9 cellular contexts compared by ENCODE assay signal in genomic region chr12:66708704-66709443, GRCh38. TPM values are rescaled to one million over a fixed set of nuclear protein-coding genes. Genes with fewer than 3 reads are reported as not detected.
DNase-seq lines count a peak whose midpoint lies in the region; ATAC-seq and TF ChIP-seq lines count a peak whose summit lies in the region.
"Had no signal": no experiment of that assay in that cellular context is flagged by ENCODE, and none has a peak within 500 bp of the region (broad histone marks: within the 10 kb centered on the region; RNA-seq: fewer than 3 reads in every experiment).

No MANE protein-coding gene starts in this region.

- H3K4me3 ChIP-seq in SU-DHL-6 (ENCODE audit: insufficient read depth, low read length, poor library complexity, severe bottlenecking), result no peak overlapping the region
- H3K4me3 ChIP-seq in right lobe of liver, result no peak overlapping the region
- no peak overlapping the region for H3K4me3 ChIP-seq in colonic mucosa

- H3K9ac ChIP-seq in SU-DHL-6 (ENCODE audit: low read length), result no peak overlapping the region
- H3K9ac ChIP-seq in colonic mucosa (ENCODE audit: low read depth in 2 of 2, low read length in 2 of 2), result no peak overlapping the region

- H3K79me2 ChIP-seq in SU-DHL-6 (ENCODE audit: insufficient read depth, low read length), result no peaks in the 10 kb centered on the region

- intact Hi-C loops in right lobe of liver (cut with DNase I) (no loop called here), colonic mucosa (cut with DNase I) (no loop called here)

- TF ChIP-seq CTCF in SU-DHL-6 (IDR thresholded peaks at IDR 0.05; ENCODE audit: insufficient read depth, low read length, poor library complexity, severe bottlenecking), result peak; percentile 28
- TF ChIP-seq CTCF in right lobe of liver (IDR thresholded peaks at IDR 0.05), result peak; percentile 22 to 48 (median 44)
- no peak for TF ChIP-seq CTCF in colonic mucosa (IDR thresholded peaks at IDR 0.05)

- H3K36me3 ChIP-seq in SU-DHL-6 (ENCODE audit: low read length), result no peaks in the 10 kb centered on the region
- no peaks in the 10 kb centered on the region for H3K36me3 ChIP-seq in right lobe of liver
- H3K36me3 ChIP-seq in colonic mucosa, result no peaks in the 10 kb centered on the region

- H3K9me3 ChIP-seq in SU-DHL-6 (ENCODE audit: insufficient read depth, low read length) (no peaks in the 10 kb centered on the region), right lobe of liver (no peaks in the 10 kb centered on the region), colonic mucosa (no peaks in the 10 kb centered on the region)

- 3% methylated on average over 2 of the region's 2 CpGs for WGBS in right lobe of liver (ENCODE audit: insufficient coverage, low coverage, low lambda C conversion rate, missing lambda C conversion rate)

- no peak overlapping the region for H3K4me2 ChIP-seq in SU-DHL-6 (ENCODE audit: low read depth, low read length, poor library complexity, severe bottlenecking)

- no peaks in the 10 kb centered on the region for H3F3A ChIP-seq in SU-DHL-6 (ENCODE audit: insufficient read depth)

- POLR2A ChIA-PET in HEK293T (lab: Yijun Ruan, JAX), result no interaction called here

- no peaks in the 10 kb centered on the region for H3K9me2 ChIP-seq in SU-DHL-6 (replicated peaks; ENCODE audit: insufficient read depth, low read length)

- no peaks in the 10 kb centered on the region for H3K4me1 ChIP-seq in right lobe of liver
- no peaks in the 10 kb centered on the region for H3K4me1 ChIP-seq in colonic mucosa

- H3K27ac ChIP-seq in SU-DHL-6 (ENCODE audit: low read depth, low read length) (no peak overlapping the region), right lobe of liver (no peak overlapping the region), colonic mucosa (no peak overlapping the region)

- ATAC-seq in right lobe of liver (no peak), GM21786 (IDR thresholded peaks at IDR 0.05; ENCODE audit: unreplicated experiment) (no peak)

- no peaks in the 10 kb centered on the region for H3K27me3 ChIP-seq in SU-DHL-6 (ENCODE audit: low read length)
- no peaks in the 10 kb centered on the region for H3K27me3 ChIP-seq in right lobe of liver
- no peaks in the 10 kb centered on the region for H3K27me3 ChIP-seq in colonic mucosa

- DNase-seq in COLO829 (ENCODE audit: low spot score), result peak; percentile 17
- DNase-seq in HEK293T (ENCODE audit: extremely low spot score), result no peak
- DNase-seq in right lobe of liver, result no peak
- no peak for DNase-seq in colonic mucosa
- DNase-seq in stimulated activated CD4-positive, alpha-beta T cell treated with anti-CD3 and anti-CD28 coated beads, Interleukin-2, amount 100 ng/mL, for 24 hours, result no peak
- DNase-seq in stimulated activated CD4-positive, alpha-beta T cell treated with anti-CD3 and anti-CD28 coated beads, Interleukin-4, amount 100 ng/mL, for 24 hours, result no peak
- DNase-seq: naive B cell had no signal

- no peak overlapping the region for H2AFZ ChIP-seq in SU-DHL-6 (ENCODE audit: low read depth, low read length, severe bottlenecking)

- H4K20me1 ChIP-seq in SU-DHL-6 (ENCODE audit: low read depth, low read length), result no peaks in the 10 kb centered on the region

- TF ChIP-seq POLR2A in right lobe of liver (IDR thresholded peaks at IDR 0.05), result no peak

- CTCF ChIA-PET in HEK293T (lab: Yijun Ruan, JAX), result interaction anchor here (0.7 to 1.6 kb wide), 7 partner anchors 9 to 470 kb away, joined by 3 to 10 read pairs (median 3); no protein-coding TSS in a partner anchor

TF ChIP-seq in HEK293T, 16 proteins besides CTCF, POLR2A, EP300 and RAD21:
- peak; percentile 60 for TF ChIP-seq ZNF384 (IDR thresholded peaks at IDR 0.05)
- no peak for TF ChIP-seq CTBP1 (IDR thresholded peaks at IDR 0.05; ENCODE audit: borderline replicate concordance)

RNA-seq across cellular contexts. Expression of gene GRIP1, which starts 30.0 kb away (rescaled TPM):
- total RNA-seq in right lobe of liver (under 1 TPM in 3 of 6 experiments, not detected in 3; 0.22 to 0.78 (median 0.26) TPM), colonic mucosa (1 to 10 TPM; 3.7 to 6.2 TPM)
